ENCODE assay signal across 8 cellular contexts in the genomic region with DNA sequence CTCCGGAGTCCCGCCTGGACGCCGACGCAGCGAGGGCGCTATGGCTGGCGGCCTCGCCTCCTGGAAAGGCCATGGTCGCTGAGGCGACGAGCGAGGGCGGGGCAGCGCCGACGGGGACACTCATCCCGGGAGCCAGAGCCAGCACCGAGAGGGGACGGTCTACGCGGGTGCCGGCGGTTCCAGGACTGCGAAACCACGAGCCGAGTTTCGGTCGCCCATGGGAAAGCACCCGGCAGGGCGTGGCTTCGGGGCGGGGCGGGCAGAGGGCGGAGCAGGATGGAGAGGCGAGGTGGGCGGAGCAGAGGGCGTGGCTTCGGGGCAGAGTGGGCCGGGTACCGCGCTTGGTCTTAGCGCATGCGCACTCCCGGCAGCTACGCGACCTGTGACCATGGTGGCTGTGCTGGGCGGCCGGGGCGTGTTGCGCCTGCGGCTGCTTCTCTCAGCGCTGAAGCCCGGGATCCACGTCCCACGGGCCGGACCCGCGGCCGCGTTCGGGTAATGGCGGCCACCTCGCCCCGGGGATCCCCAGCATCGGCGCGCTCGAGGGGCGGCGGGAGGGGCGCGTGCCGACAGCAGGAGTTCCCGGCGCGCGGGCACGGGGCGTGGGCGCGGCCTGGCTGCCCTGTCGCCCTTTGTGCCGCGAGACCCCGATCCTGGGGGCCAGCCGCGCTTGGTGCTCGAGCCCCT.
DNase-seq lines count a peak whose midpoint lies in the region; ATAC-seq and TF ChIP-seq lines count a peak whose summit lies in the region.

BPHL (plus strand) TSS at position 359 of the 687 bp plus-strand sequence; CDS start at position 389, 30 bp downstream.

- TF ChIP-seq CTCF in AG10803 (conservative IDR thresholded peaks at IDR 0.05; ENCODE audit: low read length): no peak

- DNase-seq in AG10803 (ENCODE audit: low read depth) (peak; percentile 89), NCI-H345 treated with DMSO at 0.1 percent for 48 hours (lab: John Stamatoyannopoulos, UW; ENCODE audit: unreplicated experiment) (peak; percentile 21), cerebellar cortex (ENCODE audit: low spot score) (peak; percentile 95), islet precursor cell (peak; percentile 98)
- DNase-seq in stimulated activated CD4-positive, alpha-beta T cell treated with anti-CD3 and anti-CD28 coated beads, Interleukin-12 subunit alpha, Interleukin-12 subunit beta, amount 100 ng/mL, for 4 hours: peak; percentile 100

- ATAC-seq in GM19035 (IDR thresholded peaks at IDR 0.05; ENCODE audit: unreplicated experiment): peak; percentile 92
- peak; percentile 88 for ATAC-seq in HG03342 (IDR thresholded peaks at IDR 0.05; ENCODE audit: unreplicated experiment)
- ATAC-seq in activated CD4-positive, CD25-positive, alpha-beta regulatory T cell treated with anti-CD3 and anti-CD28 coated beads, Interleukin-2, amount 50 U/mL, for 24 hours: peak; percentile 89 to 92

- H3K4me3 ChIP-seq in AG10803 (ENCODE audit: low read length): peak within 1 kb of the TSS; percentile 83

Comparison
In these comparisons a context has a peak if more than half of its experiments do, and no peak if none do; other contexts are left out.
1. Peak in every context shown above with its lines: DNase-seq, ATAC-seq and H3K4me3 ChIP-seq.
2. DNase-seq: peak in every context shown above with its lines; median percentile 100 in stimulated activated CD4-positive, alpha-beta T cell treated with anti-CD3 and anti-CD28 coated beads, Interleukin-12 subunit alpha, Interleukin-12 subunit beta, amount 100 ng/mL, for 4 hours; 98 in islet precursor cell; 95 in cerebellar cortex; 89 in AG10803; 21 in NCI-H345 treated with DMSO at 0.1 percent for 48 hours.